33 cellular contexts compared by ENCODE assay signal in genomic region chr18:80075940-80076339, GRCh38.
"Had no signal": no experiment of that assay in that cellular context is flagged by ENCODE, and none has a peak within 500 bp of the region (broad histone marks: within the 10 kb centered on the region; RNA-seq: fewer than 3 reads in every experiment).

No MANE protein-coding gene starts in this region.

- H2AFZ ChIP-seq: parathyroid adenoma had no signal

- H3K4me1 Mint-ChIP-seq: naive B cell; naive thymus-derived CD8-positive, alpha-beta T cell; nephron progenitor cell; neural crest cell; stimulated activated memory B cell treated with anti-CD40 and anti-IgM and Interleukin-4, amounts not matched to agents 10 μg/mL and 1 μg/mL and 100 μg/mL, for 72 hours; stimulated activated naive CD8-positive, alpha-beta T cell treated with anti-CD3 and anti-CD28 coated beads, Interleukin-15, amount 100 ng/mL, for 72 hours had no signal

- H3K4me3 Mint-ChIP-seq: naive thymus-derived CD8-positive, alpha-beta T cell; natural killer cell treated with Interleukin-12 subunit alpha and Interleukin-12 subunit beta and Interleukin-15 and Interleukin-18, amount 100 ng/mL, for 72 hours; nephron progenitor cell; neural crest cell; stimulated activated memory B cell treated with anti-CD40 and anti-IgM and Interleukin-4, amounts not matched to agents 10 μg/mL and 1 μg/mL and 100 μg/mL, for 72 hours; stimulated activated naive CD8-positive, alpha-beta T cell treated with anti-CD3 and anti-CD28 coated beads, Interleukin-15, amount 100 ng/mL, for 72 hours; type B pancreatic cell had no signal

- H3K27me3 Mint-ChIP-seq: naive B cell; stimulated activated naive CD8-positive, alpha-beta T cell treated with anti-CD3 and anti-CD28 coated beads, Interleukin-15, amount 100 ng/mL, for 72 hours had no signal

- H3K9me3 Mint-ChIP-seq: naive B cell; naive thymus-derived CD8-positive, alpha-beta T cell; natural killer cell treated with Interleukin-12 subunit alpha and Interleukin-12 subunit beta and Interleukin-15 and Interleukin-18, amount 100 ng/mL, for 72 hours; stimulated activated memory B cell treated with anti-CD40 and anti-IgM and Interleukin-4, amounts not matched to agents 10 μg/mL and 1 μg/mL and 100 μg/mL, for 72 hours; stimulated activated naive CD8-positive, alpha-beta T cell treated with anti-CD3 and anti-CD28 coated beads, Interleukin-15, amount 100 ng/mL, for 72 hours; type B pancreatic cell had no signal

- H3K36me3 Mint-ChIP-seq: naive B cell; natural killer cell treated with Interleukin-12 subunit alpha and Interleukin-12 subunit beta and Interleukin-15 and Interleukin-18, amount 100 ng/mL, for 72 hours; stimulated activated memory B cell treated with anti-CD40 and anti-IgM and Interleukin-4, amounts not matched to agents 10 μg/mL and 1 μg/mL and 100 μg/mL, for 72 hours had no signal

- H3K36me3 ChIP-seq: neutrophil, ovary, prostate gland, spleen, suprapubic skin, transverse colon, upper lobe of right lung, vagina had no signal

- H3K79me2 ChIP-seq: parathyroid adenoma had no signal

- H3K9me3 ChIP-seq: neutrophil, ovary, prostate gland, spleen, suprapubic skin, testis, tibial artery, transverse colon, upper lobe of right lung, vagina had no signal

- H3K4me2 ChIP-seq: smooth muscle cell had no signal

- H3K27me3 ChIP-seq: neutrophil, ovary, spleen, suprapubic skin, testis, tibial artery, transverse colon, upper lobe of right lung, vagina had no signal

- H3K4me3 ChIP-seq: ovary, prostate gland, skin epidermis, smooth muscle cell, spleen, suprapubic skin, testis, tibial artery, transverse colon, upper lobe of right lung, vagina had no signal

- H3K27ac ChIP-seq: neutrophil, ovary, parathyroid adenoma, prostate gland, skin epidermis, spleen, suprapubic skin, testis, tibial artery, transverse colon, upper lobe of right lung, vagina had no signal

- DNase-seq: naive B cell; naive thymus-derived CD8-positive, alpha-beta T cell; nephron progenitor cell; nucleus accumbens; ovary; posterior cingulate gyrus; right cardiac atrium; spleen; stimulated activated CD4-positive, alpha-beta T cell treated with anti-CD3 and anti-CD28 coated beads, Interleukin-12 subunit alpha, Interleukin-12 subunit beta, amount 100 ng/mL, for 4 hours; stimulated activated CD4-positive, alpha-beta T cell treated with anti-CD3 and anti-CD28 coated beads, Interleukin-1b, Interleukin-23, amount 100 ng/mL, for 48 hours; stimulated activated CD4-positive, alpha-beta T cell treated with anti-CD3 and anti-CD28 coated beads, Interleukin-4, amount 100 ng/mL, for 1 hour; stimulated activated CD4-positive, alpha-beta T cell treated with anti-CD3 and anti-CD28 coated beads, Interleukin-4, amount 100 ng/mL, for 4 hours; stimulated activated CD8-positive, alpha-beta memory T cell treated with anti-CD3 and anti-CD28 coated beads, Interleukin-4, amount 100 ng/mL, for 48 hours; stimulated activated naive CD4-positive, alpha-beta T cell; stimulated activated naive CD8-positive, alpha-beta T cell treated with anti-CD3 and anti-CD28 coated beads, Interleukin-15, amount 100 ng/mL, for 72 hours; stimulated activated naive CD8-positive, alpha-beta T cell treated with anti-CD3 and anti-CD28 coated beads, Interleukin-15, Interleukin-2, amounts not matched to agents 100 U/mL and 50 U/mL, for 24 hours; substantia nigra; testis; tibial artery; transverse colon; upper lobe of right lung had no signal

- H3K4me1 ChIP-seq: parathyroid adenoma, prostate gland, spleen, suprapubic skin, testis, tibial artery, transverse colon, upper lobe of right lung, vagina had no signal

- H3K27ac Mint-ChIP-seq: naive B cell; natural killer cell treated with Interleukin-12 subunit alpha and Interleukin-12 subunit beta and Interleukin-15 and Interleukin-18, amount 100 ng/mL, for 72 hours; nephron progenitor cell; stimulated activated memory B cell treated with anti-CD40 and anti-IgM and Interleukin-4, amounts not matched to agents 10 μg/mL and 1 μg/mL and 100 μg/mL, for 72 hours; type B pancreatic cell had no signal

- H3K9ac ChIP-seq: parathyroid adenoma had no signal

- ATAC-seq: naive thymus-derived CD8-positive, alpha-beta T cell; natural killer cell treated with Interleukin-12 subunit alpha and Interleukin-12 subunit beta and Interleukin-15 and Interleukin-18, amount 100 ng/mL, for 72 hours; right cardiac atrium; sciatic nerve; stimulated activated memory B cell treated with anti-CD40 and anti-IgM and Interleukin-4, amounts not matched to agents 10 μg/mL and 1 μg/mL and 100 μg/mL, for 72 hours; stimulated activated naive CD8-positive, alpha-beta T cell treated with anti-CD3 and anti-CD28 coated beads, Interleukin-15, amount 100 ng/mL, for 72 hours; stimulated activated naive CD8-positive, alpha-beta T cell treated with anti-CD3 and anti-CD28 coated beads, Interleukin-15, Interleukin-2, amounts not matched to agents 100 U/mL and 50 U/mL, for 24 hours; upper lobe of right lung had no signal
